In genomic region chr10:828191-828590, GRCh38 we compare ENCODE assay signal across 23 cellular contexts.
"Had no signal": no experiment of that assay in that cellular context is flagged by ENCODE, and none has a peak within 500 bp of the region (broad histone marks: within the 10 kb centered on the region; RNA-seq: fewer than 3 reads in every experiment).

No MANE protein-coding gene starts in this region.

- DNase-seq: activated B cell treated with CpG ODN at 0.5 μM for 24 hours; activated CD4-positive, alpha-beta memory T cell treated with anti-CD3 and anti-CD28 coated beads for 36 hours; activated CD4-positive, alpha-beta T cell treated with anti-CD3 and anti-CD28 coated beads for 36 hours; activated naive CD8-positive, alpha-beta T cell treated with anti-CD3 and anti-CD28 coated beads for 36 hours; activated T-cell treated with anti-CD3 and anti-CD28 coated beads for 4 hours; amygdala; cerebellar nuclear complex; hypothalamus; left ventricle myocardium inferior; natural killer cell; ovary; psoas muscle; spleen; stimulated activated CD4-positive, alpha-beta T cell treated with anti-CD3 and anti-CD28 coated beads, Interleukin-4, amount 100 ng/mL, for 24 hours; SW 1271; T-helper 9 cell had no signal

- H3K27ac Mint-ChIP-seq: activated B cell treated with CpG ODN at 0.5 μM for 24 hours; activated CD4-positive, alpha-beta memory T cell treated with anti-CD3 and anti-CD28 coated beads for 36 hours; activated CD4-positive, alpha-beta T cell treated with anti-CD3 and anti-CD28 coated beads for 36 hours; activated naive CD8-positive, alpha-beta T cell treated with anti-CD3 and anti-CD28 coated beads for 36 hours; mesothelial cell of epicardium; natural killer cell had no signal

- ATAC-seq: activated CD4-positive, alpha-beta T cell treated with anti-CD3 and anti-CD28 coated beads for 36 hours; gastroesophageal sphincter; natural killer cell; psoas muscle had no signal

- H3K27ac ChIP-seq: coronary artery, epithelial cell of prostate, gastroesophageal sphincter, left ventricle myocardium inferior, ovary, psoas muscle, right atrium auricular region, SK-N-MC, spleen had no signal

- H3K9me3 Mint-ChIP-seq: activated B cell treated with CpG ODN at 0.5 μM for 24 hours; activated CD4-positive, alpha-beta memory T cell treated with anti-CD3 and anti-CD28 coated beads for 36 hours; activated naive CD8-positive, alpha-beta T cell treated with anti-CD3 and anti-CD28 coated beads for 36 hours; mesothelial cell of epicardium; natural killer cell; type B pancreatic cell had no signal

- H3K4me1 Mint-ChIP-seq: mesothelial cell of epicardium had no signal

- H3K4me3 Mint-ChIP-seq: activated B cell treated with CpG ODN at 0.5 μM for 24 hours; activated CD4-positive, alpha-beta memory T cell treated with anti-CD3 and anti-CD28 coated beads for 36 hours; activated CD4-positive, alpha-beta T cell treated with anti-CD3 and anti-CD28 coated beads for 36 hours; activated naive CD8-positive, alpha-beta T cell treated with anti-CD3 and anti-CD28 coated beads for 36 hours; mesothelial cell of epicardium; natural killer cell; type B pancreatic cell had no signal

- H3K27me3 Mint-ChIP-seq: activated B cell treated with CpG ODN at 0.5 μM for 24 hours; activated CD4-positive, alpha-beta memory T cell treated with anti-CD3 and anti-CD28 coated beads for 36 hours; activated CD4-positive, alpha-beta T cell treated with anti-CD3 and anti-CD28 coated beads for 36 hours; activated naive CD8-positive, alpha-beta T cell treated with anti-CD3 and anti-CD28 coated beads for 36 hours; type B pancreatic cell had no signal
